Comparison of ENCODE assay signal across 13 cellular contexts in the genomic region with DNA sequence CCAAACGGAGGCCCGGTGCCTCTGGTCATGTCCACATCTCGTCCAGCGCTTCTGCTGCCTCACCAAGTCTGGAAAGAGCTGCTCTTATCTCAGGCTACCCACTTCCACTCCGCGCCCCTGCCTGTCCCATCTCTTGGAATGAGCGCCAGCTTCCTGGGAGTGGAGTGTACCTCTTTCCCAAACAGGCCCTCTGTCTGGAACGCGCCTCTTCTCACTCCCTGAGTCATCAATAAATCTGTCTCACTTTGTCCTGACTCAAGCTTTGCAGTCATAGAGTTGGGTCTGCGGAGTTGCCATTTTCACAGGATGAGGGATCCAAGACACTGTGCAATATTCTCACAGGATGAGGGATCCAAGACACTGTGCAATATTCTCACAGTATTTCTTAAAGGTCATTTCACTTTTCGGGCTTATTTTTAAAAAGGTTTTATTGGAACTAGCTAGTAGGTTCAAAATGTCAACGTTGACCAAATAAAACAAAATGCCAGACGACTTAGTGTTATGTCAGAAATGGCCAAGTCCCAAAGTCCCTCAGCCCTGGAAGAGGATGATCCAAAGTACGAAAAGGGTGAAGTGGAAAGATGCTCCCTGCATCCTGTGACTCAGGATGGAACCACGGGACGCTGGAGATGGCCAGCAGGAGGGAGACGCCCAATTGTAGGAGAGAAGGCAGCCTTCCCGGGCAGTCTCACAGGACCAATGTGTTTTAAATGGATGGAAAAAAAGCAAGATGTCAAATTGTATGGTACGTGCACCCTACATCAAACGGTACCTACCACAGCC.
DNase-seq lines count a peak whose midpoint lies in the region; ATAC-seq, FAIRE-seq and TF ChIP-seq lines count a peak whose summit lies in the region.
"Had no signal": no experiment of that assay in that cellular context is flagged by ENCODE, and none has a peak within 500 bp of the region (broad histone marks: within the 10 kb centered on the region; RNA-seq: fewer than 3 reads in every experiment).

No MANE protein-coding gene starts in this region.

- TF ChIP-seq RAD21 in HepG2 (CRISPR knock-in tag; IDR thresholded peaks at IDR 0.05), result no peak

- H3K4me3 ChIP-seq in HepG2 (replicated peaks in 1 of 3; ENCODE audit: insufficient read depth in 1 of 3, low read depth in 2 of 3, low read length in 3 of 3) (no peak overlapping the region), right lobe of liver (no peak overlapping the region)
- H3K4me3 ChIP-seq: transverse colon had no signal

- intact Hi-C loops in HepG2 (cut with micrococcal nuclease; ENCODE audit: unreplicated experiment) (no loop called here), right lobe of liver (cut with DNase I) (no loop called here)

- H3K27me3 ChIP-seq in HepG2 (ENCODE audit: control insufficient read depth in 1 of 2, insufficient read depth in 2 of 2, low read length in 2 of 2) (no peaks in the 10 kb centered on the region), right lobe of liver (no peaks in the 10 kb centered on the region)
- H3K27me3 ChIP-seq: transverse colon had no signal

- no peaks in the 10 kb centered on the region for H3K79me2 ChIP-seq in HepG2 (ENCODE audit: insufficient read depth, low read length)

- ATAC-seq in HepG2 (no peak), right lobe of liver (no peak), GM21515 (IDR thresholded peaks at IDR 0.05; ENCODE audit: unreplicated experiment) (no peak), HG02840 (IDR thresholded peaks at IDR 0.05; ENCODE audit: low FRiP score, unreplicated experiment) (no peak)

- H3K36me3 Mint-ChIP-seq in brain (peaks cover 41% of the 10 kb centered on the region), mesothelial cell of epicardium (peaks cover 16% of the 10 kb centered on the region)

- peaks cover 63% of the 10 kb centered on the region for H3K4me1 Mint-ChIP-seq in brain
- H3K4me1 Mint-ChIP-seq in mesothelial cell of epicardium, result peaks cover 12% of the 10 kb centered on the region

- DNase-seq in HepG2 (ENCODE audit: low spot score) (no peak), right lobe of liver (no peak), mesothelial cell of epicardium (ENCODE audit: low spot score in 2 of 2, unreplicated experiment in 2 of 2) (no peak), NCI-H526 (lab: John Stamatoyannopoulos, UW) (no peak), NCI-H2107 treated with DMSO at 0.1 percent for 48 hours (lab: John Stamatoyannopoulos, UW; ENCODE audit: unreplicated experiment) (no peak)
- DNase-seq: activated B cell treated with CpG ODN at 0.5 μM for 24 hours, activated gamma-delta T cell, transverse colon had no signal

- 61% methylated on average over 20 of the region's 20 CpGs for whole genome bisulfite sequencing in HepG2 (ENCODE audit: low lambda C conversion rate)
- WGBS in right lobe of liver (ENCODE audit: insufficient coverage, low coverage, low lambda C conversion rate, missing lambda C conversion rate), result 72% methylated on average over 12 of the region's 20 CpGs

- H3K9me3 Mint-ChIP-seq in brain, result peaks cover 15 to 25% (median 16%) of the 10 kb centered on the region in 5 experiments
- peaks cover 11% of the 10 kb centered on the region for H3K9me3 Mint-ChIP-seq in mesothelial cell of epicardium

- H3K27ac ChIP-seq in HepG2 (ENCODE audit: extremely low read length, insufficient read depth, low read length) (no peak overlapping the region), right lobe of liver (no peak overlapping the region)
- H3K27ac ChIP-seq: HL-60, transverse colon had no signal

- H4K20me1 ChIP-seq in HepG2 (ENCODE audit: insufficient read depth, low read length), result no peaks in the 10 kb centered on the region

- POLR2A ChIA-PET in HepG2 (lab: Yijun Ruan, JAX), result no interaction called here

- no peak overlapping the region for H3K4me3 Mint-ChIP-seq in brain
- H3K4me3 Mint-ChIP-seq in mesothelial cell of epicardium, result no peak overlapping the region
- H3K4me3 Mint-ChIP-seq: activated B cell treated with CpG ODN at 0.5 μM for 24 hours, neural crest cell had no signal

- CTCF ChIA-PET in HepG2 (lab: Yijun Ruan, JAX; ENCODE audit: low intra/inter-chr PET ratio, low total read pairs), result no interaction called here

- H3K4me1 ChIP-seq in HepG2 (ENCODE audit: insufficient read depth, low read length), result peaks cover 31% of the 10 kb centered on the region
- H3K4me1 ChIP-seq in right lobe of liver, result peaks cover 0 to 2% (median 0%) of the 10 kb centered on the region in 4 donors

- H3K9me3 ChIP-seq in HepG2 (ENCODE audit: low read length) (peaks cover 10% of the 10 kb centered on the region), right lobe of liver (peaks cover 0 to 4% (median 0%) of the 10 kb centered on the region in 4 donors)

- peak overlapping the region in 3 of 5 experiments; percentile 12 to 49 (median 19) for H3K27ac Mint-ChIP-seq in brain
- peak overlapping the region; percentile 58 for H3K27ac Mint-ChIP-seq in mesothelial cell of epicardium
- H3K27ac Mint-ChIP-seq: activated B cell treated with CpG ODN at 0.5 μM for 24 hours had no signal

- no peak for FAIRE-seq in HepG2 (lab: Jason Lieb, UNC)

- H3K27me3 Mint-ChIP-seq in brain (peaks cover 4% of the 10 kb centered on the region), mesothelial cell of epicardium (ENCODE audit: low read depth) (no peaks in the 10 kb centered on the region)
- H3K27me3 Mint-ChIP-seq: activated B cell treated with CpG ODN at 0.5 μM for 24 hours had no signal

- BruUV-seq in HepG2 (replicated peaks; lab: Mats Ljungman, UMichigan), result no TSS peak

- no peak for TF ChIP-seq EP300 in HepG2 (IDR thresholded peaks at IDR 0.05; ENCODE audit: low read depth in 2 of 2, low read length in 2 of 2)
- no peak for TF ChIP-seq EP300 in HepG2 (CRISPR knock-in tag; IDR thresholded peaks at IDR 0.05; ENCODE audit: borderline replicate concordance)

- in situ Hi-C loops in HepG2 (cut with HindIII; ENCODE audit: extremely low pct_ligation_motif_present, low pct_unique_long_range_greater_than_20kb), result no loop called here

- H3K36me3 ChIP-seq in HepG2 (replicated peaks in 1 of 2; ENCODE audit: control insufficient read depth in 1 of 2, insufficient read depth in 2 of 2, low read length in 2 of 2) (peaks cover 0 to 9% of the 10 kb centered on the region in 2 experiments; a peak in 1 of 5 replicates), right lobe of liver (no peaks in the 10 kb centered on the region)
- H3K36me3 ChIP-seq: transverse colon had no signal

- no peak overlapping the region for H3K4me2 ChIP-seq in HepG2 (ENCODE audit: low read depth, low read length)

- no peak overlapping the region for H3K9ac ChIP-seq in HepG2 (ENCODE audit: insufficient read depth, low read depth, low read length)

- TF ChIP-seq CTCF in HepG2 (CRISPR knock-in tag; IDR thresholded peaks at IDR 0.05) (no peak), right lobe of liver (IDR thresholded peaks at IDR 0.05) (no peak), brain (conservative IDR thresholded peaks at IDR 0.05) (no peak), mesothelial cell of epicardium (IDR thresholded peaks at IDR 0.05; ENCODE audit: unreplicated experiment) (no peak)

- TF ChIP-seq POLR2A in HepG2 (IDR thresholded peaks at IDR 0.05; ENCODE audit: insufficient read depth in 1 of 2, low read depth in 2 of 2, low read length in 2 of 2) (no peak), right lobe of liver (IDR thresholded peaks at IDR 0.05) (no peak)

- H2AFZ ChIP-seq in HepG2 (ENCODE audit: low read length), result no peak overlapping the region

TF ChIP-seq in HepG2, 621 proteins besides CTCF, POLR2A, EP300 and RAD21 (continues in another document):
- TF ChIP-seq ZFP82 (CRISPR knock-in tag; IDR thresholded peaks at IDR 0.05; ENCODE audit: borderline replicate concordance) (no peak), POLR2AphosphoS5 (IDR thresholded peaks at IDR 0.05; ENCODE audit: low read depth, low read length) (no peak), MAFF (IDR thresholded peaks at IDR 0.05; ENCODE audit: low read depth, low read length) (peak; percentile 35; the same call in 1 of the 2 replicates), ZKSCAN5 (CRISPR knock-in tag; IDR thresholded peaks at IDR 0.05) (no peak), SNAPC4 (CRISPR knock-in tag; IDR thresholded peaks at IDR 0.05) (no peak)
- TF ChIP-seq, protein P1, sequence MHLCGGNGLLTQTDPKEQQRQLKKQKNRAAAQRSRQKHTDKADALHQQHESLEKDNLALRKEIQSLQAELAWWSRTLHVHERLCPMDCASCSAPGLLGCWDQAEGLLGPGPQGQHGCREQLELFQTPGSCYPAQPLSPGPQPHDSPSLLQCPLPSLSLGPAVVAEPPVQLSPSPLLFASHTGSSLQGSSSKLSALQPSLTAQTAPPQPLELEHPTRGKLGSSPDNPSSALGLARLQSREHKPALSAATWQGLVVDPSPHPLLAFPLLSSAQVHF (CRISPR knock-in tag; IDR thresholded peaks at IDR 0.05), result no peak
